9 cellular contexts compared by ENCODE assay signal in genomic region chr3:62332771-62333381, GRCh38. TPM values are rescaled to one million over a fixed set of nuclear protein-coding genes. Genes with fewer than 3 reads are reported as not detected.
DNase-seq lines count a peak whose midpoint lies in the region; ATAC-seq, FAIRE-seq and TF ChIP-seq lines count a peak whose summit lies in the region.
"Had no signal": no experiment of that assay in that cellular context is flagged by ENCODE, and none has a peak within 500 bp of the region (broad histone marks: within the 10 kb centered on the region; RNA-seq: fewer than 3 reads in every experiment).

No MANE protein-coding gene starts in this region.

- no peaks in the 10 kb centered on the region for H3K4me1 ChIP-seq in breast epithelium

- TF ChIP-seq CTCF in D721Med (IDR thresholded peaks at IDR 0.05; ENCODE audit: insufficient read depth, missing control alignments): peak; percentile 56
- peak; percentile 45 to 48 (median 47) for TF ChIP-seq CTCF in breast epithelium (IDR thresholded peaks at IDR 0.05)
- TF ChIP-seq CTCF in nephron (IDR thresholded peaks at IDR 0.05; ENCODE audit: unreplicated experiment in 3 of 3): peak; percentile 56 to 74 (median 59)
- no peak for TF ChIP-seq CTCF in WERI-Rb-1 (IDR thresholded peaks at IDR 0.05; ENCODE audit: low read depth, low read length)

- FAIRE-seq in D721Med (lab: Jason Lieb, UNC): peak; percentile 46

- TF ChIP-seq EP300 in Ishikawa (IDR thresholded peaks at IDR 0.05; ENCODE audit: borderline replicate concordance): no peak

- no peaks in the 10 kb centered on the region for H3K9me3 Mint-ChIP-seq in nephron
- H3K9me3 Mint-ChIP-seq: naive B cell had no signal

- no peaks in the 10 kb centered on the region for H3K4me1 Mint-ChIP-seq in nephron
- H3K4me1 Mint-ChIP-seq: naive B cell had no signal

- H3K27me3 ChIP-seq in breast epithelium (no peaks in the 10 kb centered on the region), WERI-Rb-1 (ENCODE audit: insufficient read depth, low read depth, severe bottlenecking) (no peaks in the 10 kb centered on the region)

- no peak overlapping the region for H3K27ac Mint-ChIP-seq in nephron
- H3K27ac Mint-ChIP-seq: naive B cell had no signal

- no peaks in the 10 kb centered on the region for H3K36me3 ChIP-seq in breast epithelium
- peaks cover 10% of the 10 kb centered on the region for H3K36me3 ChIP-seq in WERI-Rb-1

- intact Hi-C loops in breast epithelium (cut with DNase I; ENCODE audit: low total_unique reads): no loop called here

- no peaks in the 10 kb centered on the region for H3K36me3 Mint-ChIP-seq in nephron (ENCODE audit: low read depth)
- H3K36me3 Mint-ChIP-seq: naive B cell had no signal

- no peak overlapping the region for H3K4me3 ChIP-seq in breast epithelium
- H3K4me3 ChIP-seq in WERI-Rb-1 (ENCODE audit: low read depth, low read length): no peak overlapping the region

- DNase-seq in D721Med (ENCODE audit: insufficient read length, low spot score) (no peak), breast epithelium (ENCODE audit: low spot score in 2 of 2) (no peak), NOMO-1 treated with dmso at 0.1 percent for 144 hours (lab: John Stamatoyannopoulos, UW; ENCODE audit: unreplicated experiment) (no peak), WERI-Rb-1 (no peak)
- DNase-seq in activated CD8-positive, alpha-beta memory T cell treated with anti-CD3 and anti-CD28 coated beads for 24 hours: no peak
- DNase-seq: naive B cell had no signal

- no peaks in the 10 kb centered on the region for H3K27me3 Mint-ChIP-seq in nephron (ENCODE audit: low read depth)
- H3K27me3 Mint-ChIP-seq: naive B cell had no signal

- no peaks in the 10 kb centered on the region for H3K9me3 ChIP-seq in breast epithelium
- H3K9me3 ChIP-seq in WERI-Rb-1 (ENCODE audit: severe bottlenecking): no peaks in the 10 kb centered on the region

- no peak overlapping the region for H3K4me3 Mint-ChIP-seq in nephron
- H3K4me3 Mint-ChIP-seq: naive B cell had no signal

- no peak overlapping the region for H3K27ac ChIP-seq in breast epithelium
- no peak overlapping the region for H3K27ac ChIP-seq in WERI-Rb-1

- peak; percentile 29 for TF ChIP-seq RAD21 in Ishikawa (IDR thresholded peaks at IDR 0.05; ENCODE audit: low read depth)

- ATAC-seq in GM21360 (IDR thresholded peaks at IDR 0.05; ENCODE audit: unreplicated experiment): no peak

- no peak for TF ChIP-seq POLR2A in breast epithelium (IDR thresholded peaks at IDR 0.05)

TF ChIP-seq in Ishikawa, 13 proteins besides CTCF, POLR2A, EP300 and RAD21:
- no peak for TF ChIP-seq CEBPB (IDR thresholded peaks at IDR 0.05)
- no peak for TF ChIP-seq TAF1 (IDR thresholded peaks at IDR 0.05; ENCODE audit: low read depth)
- no peak for TF ChIP-seq TEAD4 (IDR thresholded peaks at IDR 0.05)
TF ChIP-seq in Ishikawa: peak in this region for 0.

RNA-seq across cellular contexts. Expression of gene FEZF2, which starts 40.5 kb away (rescaled TPM):
- total RNA-seq in breast epithelium: not detected
